ENCODE assay signal across 8 cellular contexts in the genomic region with DNA sequence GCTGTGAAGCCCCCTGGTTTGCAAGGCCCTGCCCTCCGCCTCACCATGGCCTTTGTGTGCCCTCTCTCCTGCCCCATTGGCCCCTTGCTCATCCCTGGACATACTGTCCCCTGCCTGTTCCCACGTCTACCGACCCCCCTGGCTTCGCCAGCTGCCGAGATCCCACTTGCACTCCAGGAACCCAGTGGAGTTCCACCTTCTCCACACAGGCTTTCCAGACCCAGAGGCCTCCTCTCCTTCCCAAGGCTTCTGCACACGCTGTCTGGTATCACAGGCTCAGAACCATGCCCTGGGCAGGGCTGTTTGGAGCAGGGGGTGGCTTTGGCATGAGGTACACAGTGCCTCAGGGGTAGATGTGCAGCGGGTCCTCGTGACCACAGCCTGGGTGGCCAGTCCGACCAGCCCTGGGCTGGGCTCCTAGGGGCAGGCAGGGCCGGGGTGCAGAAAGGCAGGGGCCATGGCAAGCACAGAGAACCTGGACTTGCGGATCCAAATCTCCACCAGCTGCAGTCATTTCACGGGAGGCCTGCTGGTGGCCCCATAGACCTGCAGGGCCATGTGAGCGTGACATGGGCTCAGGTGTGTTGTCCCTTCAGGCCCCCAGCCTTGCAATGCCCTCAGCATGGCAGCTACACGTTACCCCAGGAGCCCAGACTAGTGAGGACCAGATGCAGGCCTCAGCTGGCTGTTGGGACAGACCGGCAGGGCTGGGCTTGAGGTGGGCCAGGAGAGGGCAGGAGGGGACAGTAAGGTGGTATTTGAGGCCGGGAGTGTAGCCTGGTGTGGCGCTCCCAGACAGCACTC. TPM values are rescaled to one million over a fixed set of nuclear protein-coding genes. Genes with fewer than 3 reads are reported as not detected.
DNase-seq lines count a peak whose midpoint lies in the region; ATAC-seq and TF ChIP-seq lines count a peak whose summit lies in the region.

No MANE protein-coding gene starts in this region.

- H3K4me1 ChIP-seq in esophagus muscularis mucosa: peaks cover 82 to 100% (median 97%) of the 10 kb centered on the region in 4 donors
- peaks cover 74 to 75% of the 10 kb centered on the region in 2 donors for H3K4me1 ChIP-seq in gastrocnemius medialis

- H3K27me3 ChIP-seq in esophagus muscularis mucosa (no peaks in the 10 kb centered on the region), gastrocnemius medialis (no peaks in the 10 kb centered on the region), brain microvascular endothelial cell (replicated peaks) (no peaks in the 10 kb centered on the region)

- H3K9me3 ChIP-seq in esophagus muscularis mucosa: no peaks in the 10 kb centered on the region
- no peaks in the 10 kb centered on the region for H3K9me3 ChIP-seq in gastrocnemius medialis

- H3K36me3 Mint-ChIP-seq in T-helper 1 cell treated with Interleukin-12 subunit alpha and Interleukin-12 subunit beta and Interleukin-4 antibody, amounts not matched to agents 30 μg/mL and 1 μg/mL, for 36 hours (ENCODE audit: low read depth): peaks cover 47% of the 10 kb centered on the region

- peak overlapping the region; percentile 71 to 91 (median 84) for H3K27ac ChIP-seq in esophagus muscularis mucosa (replicated peaks in 1 of 4)
- H3K27ac ChIP-seq in gastrocnemius medialis: peak overlapping the region; percentile 79 to 89 (median 87)
- no peak overlapping the region for H3K27ac ChIP-seq in brain microvascular endothelial cell

- TF ChIP-seq EP300 in esophagus muscularis mucosa (IDR thresholded peaks at IDR 0.05): no peak

- H3K4me3 ChIP-seq in esophagus muscularis mucosa (no peak overlapping the region), gastrocnemius medialis (no peak overlapping the region), brain microvascular endothelial cell (ENCODE audit: low read depth, low read length) (no peak overlapping the region)

- WGBS in esophagus muscularis mucosa: 83% methylated on average over 13 of the region's 17 CpGs

- peak overlapping the region; percentile 90 for H3K27ac Mint-ChIP-seq in T-helper 1 cell treated with Interleukin-12 subunit alpha and Interleukin-12 subunit beta and Interleukin-4 antibody, amounts not matched to agents 30 μg/mL and 1 μg/mL, for 36 hours

- H3K9me3 Mint-ChIP-seq in T-helper 1 cell treated with Interleukin-12 subunit alpha and Interleukin-12 subunit beta and Interleukin-4 antibody, amounts not matched to agents 30 μg/mL and 1 μg/mL, for 36 hours: no peaks in the 10 kb centered on the region

- TF ChIP-seq CTCF in GM12874 (IDR thresholded peaks at IDR 0.05; ENCODE audit: insufficient read depth, low read depth, low read length) (0 out of 2 replicates have a peak, but pooled peaks have one; percentile 17), esophagus muscularis mucosa (IDR thresholded peaks at IDR 0.05) (no peak), gastrocnemius medialis (IDR thresholded peaks at IDR 0.05 in 4 of 5, conservative IDR thresholded peaks at IDR 0.05 in 1 of 5) (no peak), brain microvascular endothelial cell (IDR thresholded peaks at IDR 0.05; ENCODE audit: low read depth, low read length, missing control alignments) (no peak)

- POLR2A ChIA-PET in HEK293T (lab: Yijun Ruan, JAX): no interaction called here

- ATAC-seq in gastrocnemius medialis (no peak), GM19023 (IDR thresholded peaks at IDR 0.05; ENCODE audit: unreplicated experiment) (no peak)

- in situ Hi-C loops in gastrocnemius medialis (cut with MboI; ENCODE audit: low sequenced_read_pairs in 4 of 4) (loop anchor here in 1 of 4 donors (5.0 kb wide), 1 partner anchor 41 kb away; no protein-coding TSS in a partner anchor), brain microvascular endothelial cell (cut with HindIII; ENCODE audit: low pct_ligation_motif_present, low sequenced_read_pairs) (no loop called here)

- CTCF ChIA-PET in HEK293T (lab: Yijun Ruan, JAX): no interaction called here

- H3K36me3 ChIP-seq in esophagus muscularis mucosa: peaks cover 16 to 33% (median 24%) of the 10 kb centered on the region in 4 donors
- H3K36me3 ChIP-seq in gastrocnemius medialis: peaks cover 0 to 19% of the 10 kb centered on the region in 2 donors
- H3K36me3 ChIP-seq in brain microvascular endothelial cell (replicated peaks): peaks cover 23% of the 10 kb centered on the region

- peak overlapping the region; percentile 64 for H3K4me3 Mint-ChIP-seq in T-helper 1 cell treated with Interleukin-12 subunit alpha and Interleukin-12 subunit beta and Interleukin-4 antibody, amounts not matched to agents 30 μg/mL and 1 μg/mL, for 36 hours

- H3K4me1 Mint-ChIP-seq in T-helper 1 cell treated with Interleukin-12 subunit alpha and Interleukin-12 subunit beta and Interleukin-4 antibody, amounts not matched to agents 30 μg/mL and 1 μg/mL, for 36 hours (ENCODE audit: low read depth): peaks cover 61% of the 10 kb centered on the region

- TF ChIP-seq POLR2A in esophagus muscularis mucosa (IDR thresholded peaks at IDR 0.05; ENCODE audit: low read depth) (no peak), gastrocnemius medialis (IDR thresholded peaks at IDR 0.05) (no peak)

- no peaks in the 10 kb centered on the region for H3K27me3 Mint-ChIP-seq in T-helper 1 cell treated with Interleukin-12 subunit alpha and Interleukin-12 subunit beta and Interleukin-4 antibody, amounts not matched to agents 30 μg/mL and 1 μg/mL, for 36 hours (ENCODE audit: low read depth)

- intact Hi-C loops in esophagus muscularis mucosa (cut with DNase I): no loop called here
- intact Hi-C loops in gastrocnemius medialis (cut with DNase I; ENCODE audit: low total_unique reads): no loop called here

- DNase-seq in esophagus muscularis mucosa (ENCODE audit: extremely low spot score) (no peak), gastrocnemius medialis (peak in 1 of 2 donors; percentile 10), HEK293T (ENCODE audit: extremely low spot score) (no peak), GM03348 (ENCODE audit: low spot score) (no peak), brain microvascular endothelial cell (no peak)

TF ChIP-seq in HEK293T, 16 proteins besides CTCF, POLR2A, EP300 and RAD21:
- no peak for TF ChIP-seq ZNF384 (IDR thresholded peaks at IDR 0.05)
- no peak for TF ChIP-seq ELF4 (IDR thresholded peaks at IDR 0.05)
- TF ChIP-seq LEF1 (IDR thresholded peaks at IDR 0.05; ENCODE audit: borderline replicate concordance): no peak
- TF ChIP-seq ARNT (IDR thresholded peaks at IDR 0.05): no peak
- TF ChIP-seq FOXK2 (IDR thresholded peaks at IDR 0.05): no peak
- no peak for TF ChIP-seq SUZ12 (IDR thresholded peaks at IDR 0.05)
- TF ChIP-seq NFRKB (IDR thresholded peaks at IDR 0.05): no peak
- TF ChIP-seq BHLHE40 (IDR thresholded peaks at IDR 0.05; ENCODE audit: borderline replicate concordance): no peak

RNA-seq across cellular contexts. Expression of a gene that starts 9.5 kb away (rescaled TPM):
- total RNA-seq in esophagus muscularis mucosa (10 to 100 TPM; 46.9 to 68.8 (median 59.5) TPM), gastrocnemius medialis (10 to 100 TPM; 40.2 to 79.8 (median 68.4) TPM)

RNA-seq across cellular contexts. Expression of a gene that starts 13.3 kb away (rescaled TPM):
- total RNA-seq in esophagus muscularis mucosa: 10 to 100 TPM; 27.7 to 53.0 (median 39.5) TPM
- 10 to 100 TPM in 1 of 4 donors, 1 to 10 TPM in 3; 5.8 to 10.6 (median 9.7) TPM for total RNA-seq in gastrocnemius medialis

RNA-seq across cellular contexts. Expression of a gene that starts 27.5 kb away (rescaled TPM):
- total RNA-seq in esophagus muscularis mucosa (10 to 100 TPM; 28.2 to 51.5 (median 44.0) TPM), gastrocnemius medialis (10 to 100 TPM in 2 of 4 donors, 1 to 10 TPM in 2; 7.9 to 16.3 (median 11.9) TPM)
